34 cellular contexts compared by ENCODE assay signal in the genomic region with DNA sequence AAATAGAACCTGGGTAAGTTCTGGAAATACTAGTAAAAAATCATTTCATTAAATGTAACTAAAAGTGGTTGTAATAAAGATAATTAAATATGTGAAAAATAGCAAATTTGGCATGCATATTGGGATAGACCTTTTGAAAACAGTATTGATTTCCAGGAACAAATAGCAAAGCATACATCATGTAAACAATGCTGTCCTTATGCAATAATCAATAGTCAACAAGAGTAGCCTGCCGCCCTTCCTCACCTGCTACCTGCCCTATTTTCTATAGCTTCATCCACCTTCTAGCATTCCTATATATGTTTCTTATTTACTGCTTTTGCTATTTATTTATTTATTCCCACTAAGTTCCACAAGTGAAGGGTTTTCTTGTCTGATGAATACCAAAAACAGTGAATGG.
"Had no signal": no experiment of that assay in that cellular context is flagged by ENCODE, and none has a peak within 500 bp of the region (broad histone marks: within the 10 kb centered on the region; RNA-seq: fewer than 3 reads in every experiment).

No MANE protein-coding gene starts in this region.

- H3K4me3 ChIP-seq: MG63 had no signal

- H3K36me3 ChIP-seq: MG63 had no signal

- H3K9me3 ChIP-seq: MG63 had no signal

- H3K27me3 ChIP-seq: MG63 had no signal

- DNase-seq: Karpas-422, Kasumi-1, MG63, MM.1S, MV-4-11, NCI-H1048, NCI-H1092, NCI-H1092 treated with DMSO at 0.1 percent for 48 hours, NCI-H1105, NCI-H1105 treated with DMSO at 0.1 percent for 48 hours, NCI-H1417, NCI-H1417 treated with DMSO at 0.1 percent for 48 hours, NCI-H1436, NCI-H1436 treated with DMSO at 0.1 percent for 48 hours, NCI-H146, NCI-H1694, NCI-H1694 treated with DMSO at 0.1 percent for 48 hours, NCI-H187, NCI-H187 treated with DMSO at 0.1 percent for 48 hours, NCI-H1930, NCI-H2029, NCI-H2029 treated with DMSO at 0.1 percent for 48 hours, NCI-H2081, NCI-H2081 treated with DMSO at 0.1 percent for 48 hours, NCI-H2107, NCI-H2171, NCI-H2171 treated with DMSO at 0.1 percent for 48 hours, NCI-H2227 treated with DMSO at 0.1 percent for 48 hours, NCI-H226, NCI-H345, NCI-H446, NCI-H446 treated with DMSO at 0.1 percent for 48 hours, NCI-H510A had no signal

- H3K9ac ChIP-seq: KMS-11 had no signal

- H3K4me2 ChIP-seq: KMS-11 had no signal

- H3K27ac ChIP-seq: KMS-11 had no signal
